ENCODE assay signal across 31 cellular contexts in the genomic region with DNA sequence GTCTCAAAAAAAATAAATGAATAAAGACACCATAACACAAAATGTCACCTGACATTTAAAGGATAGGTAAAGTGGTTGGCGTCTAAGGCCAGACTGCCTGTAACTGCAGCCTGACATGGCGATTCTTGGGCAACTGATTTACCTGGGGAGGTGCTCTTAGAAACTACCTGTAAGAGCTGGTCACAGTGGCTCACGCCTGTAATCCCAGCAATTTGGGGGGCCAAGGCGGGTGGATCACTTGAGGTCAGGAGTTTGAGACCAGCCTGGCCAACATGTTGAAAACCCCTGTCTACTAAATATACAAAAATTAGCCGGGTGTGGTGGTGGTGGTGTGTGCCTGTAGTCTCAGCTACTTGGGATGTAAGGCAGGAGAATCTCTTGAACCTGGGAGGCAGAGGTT.
"Had no signal": no experiment of that assay in that cellular context is flagged by ENCODE, and none has a peak within 500 bp of the region (broad histone marks: within the 10 kb centered on the region; RNA-seq: fewer than 3 reads in every experiment).

No MANE protein-coding gene starts in this region.

- DNase-seq: activated B cell treated with CpG ODN at 0.5 μM for 24 hours; activated CD4-positive, alpha-beta memory T cell treated with anti-CD3 and anti-CD28 coated beads for 36 hours; activated CD4-positive, alpha-beta T cell treated with anti-CD3 and anti-CD28 coated beads for 4 hours; activated CD4-positive, alpha-beta T cell treated with anti-CD3 and anti-CD28 coated beads, Interleukin-2, amount 10 ng/mL, durations not matched to agents 24 days and 14 days; activated CD4-positive, alpha-beta T cell treated with anti-CD3 and anti-CD28 coated beads, Interleukin-2, amount 50 U/mL, for 1 hour; activated CD4-positive, alpha-beta T cell treated with anti-CD3 and anti-CD28 coated beads, Interleukin-2, amount 50 U/mL, for 4 hours; activated CD4-positive, CD25-positive, alpha-beta regulatory T cell treated with anti-CD3 and anti-CD28 coated beads, Interleukin-2, amount 50 U/mL, for 72 hours; activated CD8-positive, alpha-beta memory T cell treated with anti-CD3 and anti-CD28 coated beads, Interleukin-2, amount 50 U/mL, for 4 hours; activated CD8-positive, alpha-beta T cell treated with anti-CD3 and anti-CD28 coated beads for 36 hours; activated gamma-delta T cell treated with Interleukin-2 at 50 U/mL for 16 hours; activated naive CD4-positive, alpha-beta T cell treated with anti-CD3 and anti-CD28 coated beads, Interleukin-2, amount 10 ng/mL, durations not matched to agents 7 days and 5 days; activated naive CD4-positive, alpha-beta T cell treated with Interleukin-2 at 50 U/mL for 16 hours; activated naive CD8-positive, alpha-beta T cell treated with anti-CD3 and anti-CD28 coated beads for 36 hours; activated T-cell treated with anti-CD3 and anti-CD28 coated beads for 4 hours; activated T-cell treated with anti-CD3 and anti-CD28 coated beads, Interleukin-2, amount 50 U/mL, for 1 hour; activated T-cell treated with anti-CD3 and anti-CD28 coated beads, Interleukin-2, amount 50 U/mL, for 4 hours; activated T-cell treated with anti-CD3 and anti-CD28 coated beads, Interleukin-2, amount 50 U/mL, for 72 hours; adrenal gland; amniotic stem cell; aorta; body of pancreas; brain microvascular endothelial cell; central memory CD4-positive, alpha-beta T cell; T-helper 1 cell; T-helper 2 cell; T-helper 9 cell had no signal

- FAIRE-seq: astrocyte, TTC549 had no signal

- H3K4me1 ChIP-seq: adrenal gland, body of pancreas, breast epithelium had no signal

- H3K4me3 ChIP-seq: adrenal gland, body of pancreas, breast epithelium had no signal

- ATAC-seq: activated CD8-positive, alpha-beta T cell treated with anti-CD3 and anti-CD28 coated beads for 36 hours; activated T-helper 17 cell treated with anti-CD3 and anti-CD28 coated beads, Interleukin-2, amount 50 U/mL, for 72 hours; body of pancreas had no signal

- H3K27ac ChIP-seq: adrenal gland, body of pancreas, brain microvascular endothelial cell, breast epithelium, VCaP had no signal

- H3K9me3 ChIP-seq: adrenal gland, body of pancreas, breast epithelium had no signal

- H3K27me3 ChIP-seq: adrenal gland, body of pancreas, brain microvascular endothelial cell, breast epithelium had no signal
